8 cellular contexts compared by ENCODE assay signal in genomic region chr21:42315296-42315891, GRCh38. TPM values are rescaled to one million over a fixed set of nuclear protein-coding genes. Genes with fewer than 3 reads are reported as not detected.
DNase-seq lines count a peak whose midpoint lies in the region; ATAC-seq, FAIRE-seq and TF ChIP-seq lines count a peak whose summit lies in the region.

A gene with protein sequence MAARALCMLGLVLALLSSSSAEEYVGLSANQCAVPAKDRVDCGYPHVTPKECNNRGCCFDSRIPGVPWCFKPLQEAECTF (minus strand): TSS chr21:42315409. CDS start chr21:42315374, 35 bp downstream.

- ATAC-seq in pancreas (peak; percentile 64 to 80 (median 74)), GM19397 (IDR thresholded peaks at IDR 0.05; ENCODE audit: unreplicated experiment) (no peak), HG02884 (IDR thresholded peaks at IDR 0.05; ENCODE audit: unreplicated experiment) (no peak)

- DNase-seq in HuH-7 (ENCODE audit: low spot score) (peak; percentile 67), NCI-H345 (lab: John Stamatoyannopoulos, UW) (peak; percentile 99), pancreas (peak in 5 of 6 donors; percentile 54 to 77 (median 63)), D341Med (ENCODE audit: low spot score) (no peak), RPMI8226 (no peak)

- 45 to 48% methylated on average over 15 of the region's 15 CpGs for WGBS in pancreas, 2 donors

- TF ChIP-seq CTCF in pancreas (IDR thresholded peaks at IDR 0.05): no peak

- H3K9me3 ChIP-seq in endocrine pancreas (ENCODE audit: control insufficient read depth, low read length) (no peaks in the 10 kb centered on the region), pancreas (no peaks in the 10 kb centered on the region)

- H3K36me3 ChIP-seq in endocrine pancreas (ENCODE audit: control insufficient read depth, insufficient read depth, low read length): no peaks in the 10 kb centered on the region
- H3K36me3 ChIP-seq in pancreas: no peaks in the 10 kb centered on the region

- H3K4me1 ChIP-seq in endocrine pancreas (ENCODE audit: control insufficient read depth, insufficient read depth, low read length) (no peaks in the 10 kb centered on the region), pancreas (peaks cover 0 to 13% (median 3%) of the 10 kb centered on the region in 3 donors)

- peak within 1 kb of the TSS; percentile 2 for H3K9ac ChIP-seq in endocrine pancreas (ENCODE audit: control insufficient read depth, insufficient read depth, low read length)

- H3K4me3 ChIP-seq in endocrine pancreas (ENCODE audit: control insufficient read depth, insufficient read depth, low read length) (no peak within 1 kb of the TSS), pancreas (no peak within 1 kb of the TSS)

- intact Hi-C loops in pancreas (cut with DNase I): loop anchor here in 1 of 3 donors (10.0 kb wide), 1 partner anchor 129 kb away; no protein-coding TSS in a partner anchor

- no peaks in the 10 kb centered on the region for H3K27me3 ChIP-seq in endocrine pancreas (ENCODE audit: control insufficient read depth, insufficient read depth, low read length)
- H3K27me3 ChIP-seq in pancreas: no peaks in the 10 kb centered on the region

- H3K27ac ChIP-seq in pancreas: no peak within 1 kb of the TSS

- FAIRE-seq in pancreas (lab: Jason Lieb, UNC): no peak

RNA-seq across cellular contexts. Expression of the gene that starts here (rescaled TPM):
- total RNA-seq in pancreas: 10 to 100 TPM in 4 of 6 donors, 1 to 10 TPM in 2; 5.9 to 19.9 (median 10.6) TPM
- polyA plus RNA-seq in pancreas: 10 to 100 TPM; 16.5 to 51.9 TPM

Comparison
In these comparisons a context has a peak if more than half of its experiments do, and no peak if none do; other contexts are left out.
1. DNase-seq: peak in HuH-7 (single experiment), NCI-H345 (single experiment) and pancreas (5 of 6); none in D341Med (single experiment) and RPMI8226 (single experiment).
2. ATAC-seq: peak in pancreas (4 of 4); none in GM19397 (single experiment) and HG02884 (single experiment).